Comparison of ENCODE assay signal across 9 cellular contexts in genomic region chr13:95226932-95227718, GRCh38.
DNase-seq lines count a peak whose midpoint lies in the region; ATAC-seq, FAIRE-seq and TF ChIP-seq lines count a peak whose summit lies in the region.
"Had no signal": no experiment of that assay in that cellular context is flagged by ENCODE, and none has a peak within 500 bp of the region (broad histone marks: within the 10 kb centered on the region; RNA-seq: fewer than 3 reads in every experiment).

No MANE protein-coding gene starts in this region.

- H3K4me1 Mint-ChIP-seq in activated T-helper 17 cell treated with anti-CD3 and anti-CD28 coated beads, Interleukin-2, amount 50 U/mL, for 72 hours = no peaks in the 10 kb centered on the region

- ATAC-seq in GM19025 (IDR thresholded peaks at IDR 0.05; ENCODE audit: low read depth, unreplicated experiment) = peak; percentile 68
- ATAC-seq in HG02943 (IDR thresholded peaks at IDR 0.05; ENCODE audit: low read depth, unreplicated experiment) = peak; percentile 82
- peak in 2 of 4 donors; percentile 52 to 82 for ATAC-seq in pancreas
- no peak for ATAC-seq in PC-3
- ATAC-seq in activated T-helper 17 cell treated with anti-CD3 and anti-CD28 coated beads, Interleukin-2, amount 50 U/mL, for 72 hours (replicated peaks) = no peak

- H3K27ac ChIP-seq in pancreas (no peak overlapping the region), PC-3 (ENCODE audit: low read length) (no peak overlapping the region)

- no peak for TF ChIP-seq CTCF in pancreas (IDR thresholded peaks at IDR 0.05)
- TF ChIP-seq CTCF in PC-3 (conservative IDR thresholded peaks at IDR 0.05; ENCODE audit: low read depth, low read length) = no peak

- DNase-seq in OCI-M1 (lab: John Stamatoyannopoulos, UW) = peak; percentile 95
- DNase-seq in pancreas = no peak
- no peak for DNase-seq in NCI-H446 (lab: John Stamatoyannopoulos, UW)
- DNase-seq in PC-3 = no peak
- no peak for DNase-seq in islet precursor cell

- WGBS in pancreas, 2 donors = 66 to 70% methylated on average over 4 of the region's 4 CpGs

- no peaks in the 10 kb centered on the region for H3K79me2 ChIP-seq in PC-3 (ENCODE audit: low read length)

- no peaks in the 10 kb centered on the region for H3K9me2 ChIP-seq in PC-3 (replicated peaks; ENCODE audit: low read length)

- no peaks in the 10 kb centered on the region for H3K27me3 Mint-ChIP-seq in activated T-helper 17 cell treated with anti-CD3 and anti-CD28 coated beads, Interleukin-2, amount 50 U/mL, for 72 hours

- no peaks in the 10 kb centered on the region for H3K9me3 ChIP-seq in pancreas
- H3K9me3 ChIP-seq in PC-3 (ENCODE audit: low read length) = no peaks in the 10 kb centered on the region

- FAIRE-seq in pancreas (lab: Jason Lieb, UNC) = peak; percentile 20

- intact Hi-C loops in pancreas (cut with DNase I) (no loop called here), PC-3 (cut with micrococcal nuclease) (loop anchor here (1.0 kb wide), 1 partner anchor 9 kb away; no protein-coding TSS in a partner anchor)

- no peak overlapping the region for H3K9ac ChIP-seq in PC-3 (ENCODE audit: low read length)

- H3K36me3 Mint-ChIP-seq in activated T-helper 17 cell treated with anti-CD3 and anti-CD28 coated beads, Interleukin-2, amount 50 U/mL, for 72 hours (ENCODE audit: low read depth) = no peaks in the 10 kb centered on the region

- H3K9me3 Mint-ChIP-seq in activated T-helper 17 cell treated with anti-CD3 and anti-CD28 coated beads, Interleukin-2, amount 50 U/mL, for 72 hours = no peaks in the 10 kb centered on the region

- H3K27me3 ChIP-seq in pancreas = no peaks in the 10 kb centered on the region
- no peaks in the 10 kb centered on the region for H3K27me3 ChIP-seq in PC-3 (ENCODE audit: low read length)

- H3K4me3 ChIP-seq in pancreas (no peak overlapping the region), PC-3 (ENCODE audit: low read length) (no peak overlapping the region)
- H3K4me3 ChIP-seq: lung had no signal

- no peak overlapping the region for H3K27ac Mint-ChIP-seq in activated T-helper 17 cell treated with anti-CD3 and anti-CD28 coated beads, Interleukin-2, amount 50 U/mL, for 72 hours

- CTCF ChIA-PET in PC-3 (lab: Charles Lee) = no interaction called here

- no peak overlapping the region for H2AFZ ChIP-seq in PC-3 (ENCODE audit: low read length)

- H3K4me2 ChIP-seq in PC-3 (ENCODE audit: low read length) = no peak overlapping the region

- H3K36me3 ChIP-seq in pancreas = no peaks in the 10 kb centered on the region
- H3K36me3 ChIP-seq in PC-3 (ENCODE audit: low read depth, low read length) = no peaks in the 10 kb centered on the region

- BruUV-seq in PC-3 (replicated peaks; lab: Mats Ljungman, UMichigan) = no TSS peak

- no peak overlapping the region for H3K4me3 Mint-ChIP-seq in activated T-helper 17 cell treated with anti-CD3 and anti-CD28 coated beads, Interleukin-2, amount 50 U/mL, for 72 hours

- H3K4me1 ChIP-seq in pancreas (no peaks in the 10 kb centered on the region), PC-3 (ENCODE audit: insufficient read depth, low read length) (peaks cover 12% of the 10 kb centered on the region; the same call in 1 of the 2 replicates)

- POLR2A ChIA-PET in PC-3 (lab: Charles Lee; ENCODE audit: unreplicated experiment) = no interaction called here

- H4K20me1 ChIP-seq in PC-3 (ENCODE audit: low read length) = no peaks in the 10 kb centered on the region

- no peaks in the 10 kb centered on the region for H3F3A ChIP-seq in PC-3 (ENCODE audit: low read length, unreplicated experiment)

Comparison
In these comparisons a context has a peak if more than half of its experiments do, and no peak if none do; other contexts are left out.
1. ATAC-seq: peak in GM19025 (single experiment) and HG02943 (single experiment); none in PC-3 (single experiment) and activated T-helper 17 cell treated with anti-CD3 and anti-CD28 coated beads, Interleukin-2, amount 50 U/mL, for 72 hours (single experiment).